Comparison of ENCODE assay signal across 15 cellular contexts in the genomic region with DNA sequence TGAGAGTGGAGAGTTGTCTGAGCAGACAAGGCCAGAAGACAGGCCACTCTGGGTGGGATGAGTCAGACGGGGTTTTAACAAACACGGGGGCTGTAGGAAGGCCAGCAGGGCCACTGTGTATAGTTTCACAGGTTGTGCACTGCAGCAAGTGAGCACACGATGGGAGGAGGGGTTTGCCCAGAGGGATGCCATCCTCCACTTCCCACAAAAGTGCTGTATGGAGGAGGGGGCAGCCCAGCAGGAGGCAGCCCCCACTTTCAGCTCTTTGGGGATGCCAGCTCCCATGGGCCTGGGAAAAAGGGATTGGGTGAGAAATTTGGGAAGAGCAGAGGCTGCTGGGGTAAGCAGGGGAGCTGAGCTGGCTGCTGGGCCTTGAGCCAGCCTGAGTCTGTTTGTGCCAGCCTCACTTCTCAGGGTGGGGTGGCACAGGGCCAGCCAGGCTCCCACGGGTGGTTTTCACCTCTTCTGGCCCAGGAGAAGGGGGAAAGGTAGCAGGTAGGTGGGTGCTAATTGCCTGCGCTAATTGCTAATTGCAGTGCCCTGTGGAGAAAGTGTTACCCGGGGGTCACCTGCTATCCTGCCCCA. TPM values are rescaled to one million over a fixed set of nuclear protein-coding genes. Genes with fewer than 3 reads are reported as not detected.
DNase-seq lines count a peak whose midpoint lies in the region; ATAC-seq, FAIRE-seq and TF ChIP-seq lines count a peak whose summit lies in the region.
"Had no signal": no experiment of that assay in that cellular context is flagged by ENCODE, and none has a peak within 500 bp of the region (broad histone marks: within the 10 kb centered on the region; RNA-seq: fewer than 3 reads in every experiment).

No MANE protein-coding gene starts in this region.

- H2BK5ac ChIP-seq in mesenchymal stem cell (ENCODE audit: low read depth, low read length, poor library complexity, severe bottlenecking) = no peak overlapping the region

- H3K36me3 ChIP-seq in mesenchymal stem cell (ENCODE audit: control insufficient read depth in 1 of 2, insufficient read depth in 2 of 2, low read depth in 1 of 2, low read length in 2 of 2) = peaks cover 45 to 83% of the 10 kb centered on the region in 2 experiments
- H3K36me3 ChIP-seq in HepG2 (replicated peaks in 1 of 2; ENCODE audit: control insufficient read depth in 1 of 2, insufficient read depth in 2 of 2, low read length in 2 of 2) = no peaks in the 10 kb centered on the region
- no peaks in the 10 kb centered on the region for H3K36me3 ChIP-seq in endodermal cell (ENCODE audit: control insufficient read depth, insufficient read depth, low read length)

- CTCF ChIA-PET in HepG2 (lab: Yijun Ruan, JAX; ENCODE audit: low intra/inter-chr PET ratio, low total read pairs) = no interaction called here

- H2AFZ ChIP-seq in mesenchymal stem cell (ENCODE audit: low read depth, low read length) = no peak overlapping the region
- H2AFZ ChIP-seq in HepG2 (ENCODE audit: low read length) = no peak overlapping the region

- H3K27me3 ChIP-seq in mesenchymal stem cell (ENCODE audit: control insufficient read depth in 1 of 2, insufficient read depth in 1 of 2, low read length in 2 of 2) = no peaks in the 10 kb centered on the region
- H3K27me3 ChIP-seq in HepG2 (ENCODE audit: control insufficient read depth in 1 of 2, insufficient read depth in 2 of 2, low read length in 2 of 2) = no peaks in the 10 kb centered on the region
- no peaks in the 10 kb centered on the region for H3K27me3 ChIP-seq in endodermal cell (ENCODE audit: control insufficient read depth, insufficient read depth, low read length, poor library complexity, severe bottlenecking)

- H3K14ac ChIP-seq in mesenchymal stem cell (ENCODE audit: low read length in 2 of 2) = no peak overlapping the region

- H2BK12ac ChIP-seq in mesenchymal stem cell (ENCODE audit: low read length in 2 of 2) = no peak overlapping the region

- H3K18ac ChIP-seq in mesenchymal stem cell (ENCODE audit: low read depth in 1 of 2, low read length in 2 of 2) = no peak overlapping the region

- WGBS in mesenchymal stem cell = 67% methylated on average over 6 of the region's 6 CpGs
- 80% methylated on average over 6 of the region's 6 CpGs for WGBS in HepG2 (ENCODE audit: low lambda C conversion rate)
- WGBS in endodermal cell (ENCODE audit: insufficient coverage in 1 of 2, insufficient read length in 1 of 2), 2 experiments = 75 to 86% methylated on average over 1 to 6 of the region's 6 CpGs

- in situ Hi-C loops in HepG2 (cut with HindIII; ENCODE audit: extremely low pct_ligation_motif_present, low pct_unique_long_range_greater_than_20kb) = no loop called here

- no peaks in the 10 kb centered on the region for H4K20me1 ChIP-seq in HepG2 (ENCODE audit: insufficient read depth, low read length)

- H3K4me3 ChIP-seq in mesenchymal stem cell (ENCODE audit: insufficient read depth in 1 of 2, low read depth in 1 of 2, low read length in 2 of 2) = no peak overlapping the region
- no peak overlapping the region for H3K4me3 ChIP-seq in HepG2 (replicated peaks in 1 of 3; ENCODE audit: insufficient read depth in 1 of 3, low read depth in 2 of 3, low read length in 3 of 3)
- H3K4me3 ChIP-seq in endodermal cell (ENCODE audit: low read length) = no peak overlapping the region
- H3K4me3 ChIP-seq: lower lobe of right lung had no signal

- peak; percentile 36 for ATAC-seq in Right ventricle myocardium superior (ENCODE audit: poor library complexity)
- ATAC-seq in Right ventricle myocardium inferior = no peak
- no peak for ATAC-seq in HG02759 (IDR thresholded peaks at IDR 0.05; ENCODE audit: unreplicated experiment)
- ATAC-seq in HepG2 = no peak
- ATAC-seq: lower lobe of right lung had no signal

- H3K27me3 Mint-ChIP-seq in chondrocyte (ENCODE audit: low read depth) (no peaks in the 10 kb centered on the region), endodermal cell (ENCODE audit: insufficient read depth) (no peaks in the 10 kb centered on the region)
- H3K27me3 Mint-ChIP-seq: activated naive CD8-positive, alpha-beta T cell had no signal

- no peak for TF ChIP-seq POLR2A in HepG2 (IDR thresholded peaks at IDR 0.05; ENCODE audit: insufficient read depth in 1 of 2, low read depth in 2 of 2, low read length in 2 of 2)

- no peak for FAIRE-seq in HepG2 (lab: Jason Lieb, UNC)

- H3K9me3 Mint-ChIP-seq in chondrocyte (ENCODE audit: low read depth) (no peaks in the 10 kb centered on the region), endodermal cell (no peaks in the 10 kb centered on the region)
- H3K9me3 Mint-ChIP-seq: nephron progenitor cell had no signal

- no peak overlapping the region for H3K4me2 ChIP-seq in mesenchymal stem cell (ENCODE audit: low read length, poor library complexity, severe bottlenecking)
- H3K4me2 ChIP-seq in HepG2 (ENCODE audit: low read depth, low read length) = no peak overlapping the region

- H2BK15ac ChIP-seq in mesenchymal stem cell (ENCODE audit: low read depth, poor library complexity, severe bottlenecking) = no peak overlapping the region

- H3K27ac Mint-ChIP-seq in chondrocyte (ENCODE audit: unreplicated experiment) (peak overlapping the region; percentile 38), endodermal cell (no peak overlapping the region)
- H3K27ac Mint-ChIP-seq: activated naive CD8-positive, alpha-beta T cell; nephron progenitor cell had no signal

- TF ChIP-seq CTCF in chondrocyte (IDR thresholded peaks at IDR 0.05) (no peak), HepG2 (CRISPR knock-in tag; IDR thresholded peaks at IDR 0.05) (no peak), endodermal cell (conservative IDR thresholded peaks at IDR 0.05) (no peak)

- no peak overlapping the region for H2AK5ac ChIP-seq in mesenchymal stem cell (ENCODE audit: low read length, severe bottlenecking)

- peaks cover 28% of the 10 kb centered on the region for H3K79me1 ChIP-seq in mesenchymal stem cell (replicated peaks; ENCODE audit: low read length, poor library complexity, severe bottlenecking)

- intact Hi-C loops in Right ventricle myocardium superior (cut with DNase I) (no loop called here), Right ventricle myocardium inferior (cut with DNase I) (no loop called here), HepG2 (cut with micrococcal nuclease; ENCODE audit: unreplicated experiment) (no loop called here)

- no peak for TF ChIP-seq RAD21 in HepG2 (CRISPR knock-in tag; IDR thresholded peaks at IDR 0.05)

- no peak overlapping the region for H2BK120ac ChIP-seq in mesenchymal stem cell (ENCODE audit: low read depth, low read length)

- peaks cover 18% of the 10 kb centered on the region for H3K36me3 Mint-ChIP-seq in chondrocyte (ENCODE audit: low read depth)
- no peaks in the 10 kb centered on the region for H3K36me3 Mint-ChIP-seq in endodermal cell (ENCODE audit: low read depth)
- H3K36me3 Mint-ChIP-seq: activated naive CD8-positive, alpha-beta T cell had no signal

- H4K8ac ChIP-seq in mesenchymal stem cell (ENCODE audit: low read length) = no peak overlapping the region

- H3K4me1 Mint-ChIP-seq in chondrocyte (ENCODE audit: low read depth) (peaks cover 18% of the 10 kb centered on the region), endodermal cell (peaks cover 7% of the 10 kb centered on the region)
- H3K4me1 Mint-ChIP-seq: nephron progenitor cell had no signal

- H3K27ac ChIP-seq in mesenchymal stem cell (ENCODE audit: low read length, poor library complexity, severe bottlenecking) = no peak overlapping the region
- no peak overlapping the region for H3K27ac ChIP-seq in HepG2 (ENCODE audit: extremely low read length, insufficient read depth, low read length)
- H3K27ac ChIP-seq in endodermal cell (ENCODE audit: low read depth, low read length) = no peak overlapping the region
- H3K27ac ChIP-seq: lower lobe of right lung had no signal

- BruUV-seq in HepG2 (replicated peaks; lab: Mats Ljungman, UMichigan) = no TSS peak

- no peaks in the 10 kb centered on the region for H3K9me3 ChIP-seq in mesenchymal stem cell (ENCODE audit: control insufficient read depth, low read length)
- no peaks in the 10 kb centered on the region for H3K9me3 ChIP-seq in HepG2 (ENCODE audit: low read length)
- no peaks in the 10 kb centered on the region for H3K9me3 ChIP-seq in endodermal cell (ENCODE audit: control insufficient read depth, low read length)
- H3K9me3 ChIP-seq: lower lobe of right lung had no signal

- DNase-seq in Right ventricle myocardium superior = no peak
- no peak for DNase-seq in Right ventricle myocardium inferior (ENCODE audit: missing footprints)
- DNase-seq in chondrocyte (ENCODE audit: low spot score) = no peak
- peak; percentile 34 for DNase-seq in mesenchymal stem cell
- DNase-seq in HepG2 (ENCODE audit: low spot score) = no peak
- DNase-seq in endodermal cell = no peak
- DNase-seq in activated naive CD4-positive, alpha-beta T cell treated with anti-CD3 and anti-CD28 coated beads, Interleukin-2, amount 50 U/mL, for 16 hours = no peak
- DNase-seq: lower lobe of right lung; MM.1S; NCI-H2171; nephron progenitor cell; stimulated activated naive CD4-positive, alpha-beta T cell had no signal

- H3K79me2 ChIP-seq in HepG2 (ENCODE audit: insufficient read depth, low read length) = no peaks in the 10 kb centered on the region

- TF ChIP-seq EP300 in HepG2 (IDR thresholded peaks at IDR 0.05; ENCODE audit: low read depth in 2 of 2, low read length in 2 of 2) = no peak
- no peak for TF ChIP-seq EP300 in HepG2 (CRISPR knock-in tag; IDR thresholded peaks at IDR 0.05; ENCODE audit: borderline replicate concordance)

- no peak overlapping the region for H3K4ac ChIP-seq in mesenchymal stem cell (ENCODE audit: low read depth in 1 of 2, low read length in 2 of 2)

- POLR2A ChIA-PET in HepG2 (lab: Yijun Ruan, JAX) = no interaction called here

- H3K4me3 Mint-ChIP-seq in chondrocyte (ENCODE audit: unreplicated experiment) (no peak overlapping the region), endodermal cell (no peak overlapping the region)
- H3K4me3 Mint-ChIP-seq: activated naive CD8-positive, alpha-beta T cell; nephron progenitor cell had no signal

- H3K4me1 ChIP-seq in mesenchymal stem cell (ENCODE audit: control insufficient read depth, insufficient read depth, low read depth, low read length) = peaks cover 36% of the 10 kb centered on the region
- H3K4me1 ChIP-seq in HepG2 (ENCODE audit: insufficient read depth, low read length) = peaks cover 30% of the 10 kb centered on the region
- no peaks in the 10 kb centered on the region for H3K4me1 ChIP-seq in endodermal cell (ENCODE audit: control insufficient read depth, insufficient read depth, low read length)

- H3K9ac ChIP-seq in mesenchymal stem cell (ENCODE audit: low read length) (no peak overlapping the region), HepG2 (ENCODE audit: insufficient read depth, low read depth, low read length) (no peak overlapping the region), endodermal cell (ENCODE audit: extremely low read depth, low read length, poor library complexity, severe bottlenecking) (no peak overlapping the region)

- H4K91ac ChIP-seq in mesenchymal stem cell (ENCODE audit: low read length) = no peak overlapping the region

- no peak overlapping the region for H3K23ac ChIP-seq in mesenchymal stem cell (ENCODE audit: low read length in 2 of 2)

RNA-seq across cellular contexts. Expression of gene ZBTB47, which starts 6.7 kb away (rescaled TPM):
- total RNA-seq in Right ventricle myocardium superior = 82.3 TPM
- total RNA-seq in Right ventricle myocardium inferior = 80.2 TPM
- 38.8 to 44.4 TPM (median 40.0 TPM) in 3 replicates for total RNA-seq in chondrocyte
- 10.8 TPM for polyA plus RNA-seq in mesenchymal stem cell (2013, experiment 1 of 2)
- polyA plus RNA-seq in mesenchymal stem cell (2013, experiment 2 of 2) = 9.7 TPM
- total RNA-seq in HepG2 (2016; rRNA removed; fragmentation: Illumina TruSeq; extraction: Trizol) = 1.4 and 3.1 TPM in 2 replicates
- 0.20 and 0.44 TPM in 2 replicates for total RNA-seq in HepG2 (2016; cell fraction: cytosol; rRNA removed; fragmentation: Illumina TruSeq; extraction: Trizol; ENCODE audit: low read depth)
- 1.4 and 3.1 TPM in 2 replicates for total RNA-seq in HepG2 (2016; cell fraction: insoluble cytoplasmic fraction; rRNA removed; fragmentation: Illumina TruSeq; extraction: Trizol)
- total RNA-seq in HepG2 (2016; cell fraction: membrane; rRNA removed; fragmentation: Illumina TruSeq; extraction: Trizol) = 1.5 and 1.6 TPM in 2 replicates
- total RNA-seq in HepG2 (2016; cell fraction: nucleus; rRNA removed; fragmentation: Illumina TruSeq; extraction: Trizol) = 2.9 and 3.4 TPM in 2 replicates
- 1.5 and 2.4 TPM in 2 replicates for polyA plus RNA-seq in HepG2 (2011; rRNA removed)
- 1.3 and 1.5 TPM in 2 replicates for polyA plus RNA-seq in HepG2 (2011; cell fraction: cytosol; rRNA removed)
- polyA plus RNA-seq in HepG2 (2011; cell fraction: nucleus; rRNA removed) = 5.0 and 5.4 TPM in 2 replicates
- 1.1 and 1.5 TPM in 2 replicates for polyA plus RNA-seq in HepG2 (2012)
- 0.19 and 0.20 TPM in 2 replicates for polyA plus RNA-seq in HepG2 (2016; cell fraction: cytosol; fragmentation: Illumina TruSeq; extraction: Trizol; ENCODE audit: low read depth)
- polyA plus RNA-seq in HepG2 (2016; cell fraction: insoluble cytoplasmic fraction; fragmentation: Illumina TruSeq; extraction: Trizol; ENCODE audit: low read depth) = 1.4 and 1.5 TPM in 2 replicates
- 0.82 and 1.3 TPM in 2 replicates for polyA plus RNA-seq in HepG2 (2016; cell fraction: membrane; fragmentation: Illumina TruSeq; extraction: Trizol; ENCODE audit: low read depth)
- polyA plus RNA-seq in HepG2 (2016; cell fraction: nucleus; fragmentation: Illumina TruSeq; extraction: Trizol; ENCODE audit: insufficient read depth, low read depth) = 2.3 and 3.8 TPM in 2 replicates
- polyA minus RNA-seq in HepG2 (2011; rRNA and poly(A)+ RNA removed; ENCODE audit: low replicate concordance) = 7.3 and 12.7 TPM in 2 replicates
- 1.7 and 1.8 TPM in 2 replicates for polyA minus RNA-seq in HepG2 (2011; cell fraction: cytosol; rRNA and poly(A)+ RNA removed)
- 4.7 and 5.2 TPM in 2 replicates for polyA minus RNA-seq in HepG2 (2011; cell fraction: nucleus; rRNA and poly(A)+ RNA removed)
- 1 to 10 TPM; 4.6 to 7.2 TPM for total RNA-seq in endodermal cell
- polyA plus RNA-seq in endodermal cell (2013, experiment 1 of 2) = 7.1 TPM
- 6.2 TPM for polyA plus RNA-seq in endodermal cell (2013, experiment 2 of 2)

RNA-seq across cellular contexts. Expression of gene KLHL40, which starts 25.1 kb away (rescaled TPM):
- total RNA-seq in Right ventricle myocardium superior (0.11 TPM), Right ventricle myocardium inferior (not detected), chondrocyte (not detected in 3 replicates), HepG2 (2016; rRNA removed; fragmentation: Illumina TruSeq; extraction: Trizol) (not detected in 2 replicates), endodermal cell (not detected)
- not detected for polyA plus RNA-seq in mesenchymal stem cell (2013, experiment 1 of 2)
- polyA plus RNA-seq in mesenchymal stem cell (2013, experiment 2 of 2) = not detected
- not detected in 2 replicates for total RNA-seq in HepG2 (2016; cell fraction: cytosol; rRNA removed; fragmentation: Illumina TruSeq; extraction: Trizol; ENCODE audit: low read depth)
- not detected in 2 replicates for total RNA-seq in HepG2 (2016; cell fraction: insoluble cytoplasmic fraction; rRNA removed; fragmentation: Illumina TruSeq; extraction: Trizol)
- not detected in 2 replicates for total RNA-seq in HepG2 (2016; cell fraction: membrane; rRNA removed; fragmentation: Illumina TruSeq; extraction: Trizol)
- total RNA-seq in HepG2 (2016; cell fraction: nucleus; rRNA removed; fragmentation: Illumina TruSeq; extraction: Trizol) = not detected in 2 replicates
- polyA plus RNA-seq in HepG2 (2011; rRNA removed) = not detected in 2 replicates
- not detected in 2 replicates for polyA plus RNA-seq in HepG2 (2011; cell fraction: cytosol; rRNA removed)
- not detected in 2 replicates for polyA plus RNA-seq in HepG2 (2011; cell fraction: nucleus; rRNA removed)
- not detected in 2 replicates for polyA plus RNA-seq in HepG2 (2012)
- not detected in 2 replicates for polyA plus RNA-seq in HepG2 (2016; cell fraction: cytosol; fragmentation: Illumina TruSeq; extraction: Trizol; ENCODE audit: low read depth)
- polyA plus RNA-seq in HepG2 (2016; cell fraction: insoluble cytoplasmic fraction; fragmentation: Illumina TruSeq; extraction: Trizol; ENCODE audit: low read depth) = not detected in 2 replicates
- not detected in 2 replicates for polyA plus RNA-seq in HepG2 (2016; cell fraction: membrane; fragmentation: Illumina TruSeq; extraction: Trizol; ENCODE audit: low read depth)
- polyA plus RNA-seq in HepG2 (2016; cell fraction: nucleus; fragmentation: Illumina TruSeq; extraction: Trizol; ENCODE audit: insufficient read depth, low read depth) = not detected in 2 replicates
- polyA minus RNA-seq in HepG2 (2011; rRNA and poly(A)+ RNA removed; ENCODE audit: low replicate concordance) = 0.12 TPM in 1 of 2 replicates, not detected in the other
- not detected in 2 replicates for polyA minus RNA-seq in HepG2 (2011; cell fraction: cytosol; rRNA and poly(A)+ RNA removed)
- polyA minus RNA-seq in HepG2 (2011; cell fraction: nucleus; rRNA and poly(A)+ RNA removed) = not detected in 2 replicates
- 0.21 TPM for polyA plus RNA-seq in endodermal cell (2013, experiment 1 of 2)
- 0.21 TPM for polyA plus RNA-seq in endodermal cell (2013, experiment 2 of 2)
- total RNA-seq: lower lobe of right lung had no signal
- polyA plus RNA-seq: AG04450 had no signal

RNA-seq across cellular contexts. Expression of gene HHATL, which starts 42.4 kb away (rescaled TPM):
- total RNA-seq in Right ventricle myocardium superior (486 TPM), Right ventricle myocardium inferior (440 TPM), chondrocyte (not detected in 3 replicates), HepG2 (2016; rRNA removed; fragmentation: Illumina TruSeq; extraction: Trizol) (not detected in 2 replicates), endodermal cell (not detected)
- polyA plus RNA-seq in mesenchymal stem cell (2013, experiment 1 of 2) = not detected
- polyA plus RNA-seq in mesenchymal stem cell (2013, experiment 2 of 2) = not detected
- not detected in 2 replicates for total RNA-seq in HepG2 (2016; cell fraction: cytosol; rRNA removed; fragmentation: Illumina TruSeq; extraction: Trizol; ENCODE audit: low read depth)
- total RNA-seq in HepG2 (2016; cell fraction: insoluble cytoplasmic fraction; rRNA removed; fragmentation: Illumina TruSeq; extraction: Trizol) = not detected in 2 replicates
- not detected in 2 replicates for total RNA-seq in HepG2 (2016; cell fraction: membrane; rRNA removed; fragmentation: Illumina TruSeq; extraction: Trizol)
- total RNA-seq in HepG2 (2016; cell fraction: nucleus; rRNA removed; fragmentation: Illumina TruSeq; extraction: Trizol) = 0.62 TPM in 1 of 2 replicates, not detected in the other
- 0.04 and 0.26 TPM in 2 replicates for polyA plus RNA-seq in HepG2 (2011; rRNA removed)
- polyA plus RNA-seq in HepG2 (2011; cell fraction: cytosol; rRNA removed) = 0.08 TPM in 2 replicates
- polyA plus RNA-seq in HepG2 (2011; cell fraction: nucleus; rRNA removed) = 0.74 and 1.2 TPM in 2 replicates
- polyA plus RNA-seq in HepG2 (2012) = not detected in 2 replicates
- polyA plus RNA-seq in HepG2 (2016; cell fraction: cytosol; fragmentation: Illumina TruSeq; extraction: Trizol; ENCODE audit: low read depth) = not detected in 2 replicates
- not detected in 2 replicates for polyA plus RNA-seq in HepG2 (2016; cell fraction: insoluble cytoplasmic fraction; fragmentation: Illumina TruSeq; extraction: Trizol; ENCODE audit: low read depth)
- polyA plus RNA-seq in HepG2 (2016; cell fraction: membrane; fragmentation: Illumina TruSeq; extraction: Trizol; ENCODE audit: low read depth) = not detected in 2 replicates
- not detected in 2 replicates for polyA plus RNA-seq in HepG2 (2016; cell fraction: nucleus; fragmentation: Illumina TruSeq; extraction: Trizol; ENCODE audit: insufficient read depth, low read depth)
- not detected in 2 replicates for polyA minus RNA-seq in HepG2 (2011; rRNA and poly(A)+ RNA removed; ENCODE audit: low replicate concordance)
- not detected in 2 replicates for polyA minus RNA-seq in HepG2 (2011; cell fraction: cytosol; rRNA and poly(A)+ RNA removed)
- polyA minus RNA-seq in HepG2 (2011; cell fraction: nucleus; rRNA and poly(A)+ RNA removed) = 0.62 TPM in 1 of 2 replicates, not detected in the other
- not detected for polyA plus RNA-seq in endodermal cell (2013, experiment 1 of 2)
- polyA plus RNA-seq in endodermal cell (2013, experiment 2 of 2) = not detected
- polyA plus RNA-seq: AG04450 had no signal

RNA-seq across cellular contexts. Expression of gene NKTR, which starts 59.7 kb away (rescaled TPM):
- total RNA-seq in Right ventricle myocardium superior = 21.6 TPM
- total RNA-seq in Right ventricle myocardium inferior = 21.2 TPM
- total RNA-seq in chondrocyte = 49.7 to 71.5 TPM (median 50.0 TPM) in 3 replicates
- polyA plus RNA-seq in mesenchymal stem cell (2013, experiment 1 of 2) = 26.4 TPM
- 22.4 TPM for polyA plus RNA-seq in mesenchymal stem cell (2013, experiment 2 of 2)
- 24.9 and 59.6 TPM in 2 replicates for total RNA-seq in HepG2 (2016; rRNA removed; fragmentation: Illumina TruSeq; extraction: Trizol)
- 14.8 and 15.5 TPM in 2 replicates for total RNA-seq in HepG2 (2016; cell fraction: cytosol; rRNA removed; fragmentation: Illumina TruSeq; extraction: Trizol; ENCODE audit: low read depth)
- total RNA-seq in HepG2 (2016; cell fraction: insoluble cytoplasmic fraction; rRNA removed; fragmentation: Illumina TruSeq; extraction: Trizol) = 23.0 and 60.3 TPM in 2 replicates
- total RNA-seq in HepG2 (2016; cell fraction: membrane; rRNA removed; fragmentation: Illumina TruSeq; extraction: Trizol) = 11.2 and 12.9 TPM in 2 replicates
- 180 and 195 TPM in 2 replicates for total RNA-seq in HepG2 (2016; cell fraction: nucleus; rRNA removed; fragmentation: Illumina TruSeq; extraction: Trizol)
- polyA plus RNA-seq in HepG2 (2011; rRNA removed) = 35.0 and 41.3 TPM in 2 replicates
- 3.9 and 5.3 TPM in 2 replicates for polyA plus RNA-seq in HepG2 (2011; cell fraction: cytosol; rRNA removed)
- polyA plus RNA-seq in HepG2 (2011; cell fraction: nucleus; rRNA removed) = 102 and 127 TPM in 2 replicates
- 39.9 and 52.7 TPM in 2 replicates for polyA plus RNA-seq in HepG2 (2012)
- polyA plus RNA-seq in HepG2 (2016; cell fraction: cytosol; fragmentation: Illumina TruSeq; extraction: Trizol; ENCODE audit: low read depth) = 0.61 and 0.64 TPM in 2 replicates
- 14.4 and 15.0 TPM in 2 replicates for polyA plus RNA-seq in HepG2 (2016; cell fraction: insoluble cytoplasmic fraction; fragmentation: Illumina TruSeq; extraction: Trizol; ENCODE audit: low read depth)
- polyA plus RNA-seq in HepG2 (2016; cell fraction: membrane; fragmentation: Illumina TruSeq; extraction: Trizol; ENCODE audit: low read depth) = 2.1 and 2.2 TPM in 2 replicates
- 227 and 250 TPM in 2 replicates for polyA plus RNA-seq in HepG2 (2016; cell fraction: nucleus; fragmentation: Illumina TruSeq; extraction: Trizol; ENCODE audit: insufficient read depth, low read depth)
- polyA minus RNA-seq in HepG2 (2011; rRNA and poly(A)+ RNA removed; ENCODE audit: low replicate concordance) = 26.3 and 26.4 TPM in 2 replicates
- 7.3 and 10.2 TPM in 2 replicates for polyA minus RNA-seq in HepG2 (2011; cell fraction: cytosol; rRNA and poly(A)+ RNA removed)
- polyA minus RNA-seq in HepG2 (2011; cell fraction: nucleus; rRNA and poly(A)+ RNA removed) = 385 and 392 TPM in 2 replicates
- total RNA-seq in endodermal cell = 100 to 1,000 TPM; 101 to 116 TPM
- polyA plus RNA-seq in endodermal cell (2013, experiment 1 of 2) = 87.3 TPM
- 86.0 TPM for polyA plus RNA-seq in endodermal cell (2013, experiment 2 of 2)

Comparison
In these comparisons a context has a peak if more than half of its experiments do, and no peak if none do; other contexts are left out.
1. RNA of gene HHATL, which starts 42.4 kb away (total RNA-seq): 486 TPM in Right ventricle myocardium superior (single experiment) and 440 TPM in Right ventricle myocardium inferior (single experiment); not detected in chondrocyte, 0.62 TPM in HepG2 and not detected in endodermal cell; every median in the first group is over 100 times any median in the second.